In genomic region chr17:32596666-32597065, GRCh38 we compare ENCODE assay signal across 8 cellular contexts.
DNase-seq lines count a peak whose midpoint lies in the region; ATAC-seq lines count a peak whose summit lies in the region.

No MANE protein-coding gene starts in this region.

- DNase-seq in NCI-H2107 treated with DMSO at 0.1 percent for 48 hours (lab: John Stamatoyannopoulos, UW; ENCODE audit: unreplicated experiment) (peak; percentile 9), NCI-H2107 (lab: John Stamatoyannopoulos, UW) (no peak), GM23248 (peak; percentile 5), NCI-H524 (lab: John Stamatoyannopoulos, UW) (peak; percentile 95 to 98), myocyte (ENCODE audit: low read depth) (peak; percentile 91)
- DNase-seq in activated CD4-positive, CD25-positive, alpha-beta regulatory T cell (lab: John Stamatoyannopoulos, UW) = no peak

- H3K27me3 ChIP-seq in GM23248 (replicated peaks; ENCODE audit: insufficient read depth) = no peaks in the 10 kb centered on the region

- no peak overlapping the region for H3K9ac ChIP-seq in GM23248

- H3K79me2 ChIP-seq in GM23248 (ENCODE audit: insufficient read depth) = no peaks in the 10 kb centered on the region

- H3K9me3 ChIP-seq in GM23248 (ENCODE audit: low read depth) = no peaks in the 10 kb centered on the region

- H3K4me2 ChIP-seq in GM23248 (ENCODE audit: unreplicated experiment) = no peak overlapping the region

- H3K4me1 ChIP-seq in GM23248 (ENCODE audit: insufficient read depth) = no peaks in the 10 kb centered on the region

- H2AFZ ChIP-seq in GM23248 = no peak overlapping the region

- no peak overlapping the region for H3K4me3 ChIP-seq in GM23248

- H4K20me1 ChIP-seq in GM23248 (ENCODE audit: insufficient read depth) = no peaks in the 10 kb centered on the region

- in situ Hi-C loops in GM23248 (cut with MboI) = no loop called here

- H3K36me3 ChIP-seq in GM23248 (ENCODE audit: low read depth) = 0 out of 2 replicates have a peak, but pooled peaks cover 4% of the 10 kb centered on the region

- no peak overlapping the region for H3K27ac ChIP-seq in GM23248

- ATAC-seq in GM18511 (IDR thresholded peaks at IDR 0.05; ENCODE audit: unreplicated experiment) = no peak
- ATAC-seq in HG02678 (IDR thresholded peaks at IDR 0.05; ENCODE audit: unreplicated experiment) = no peak

- no peaks in the 10 kb centered on the region for H3K9me2 ChIP-seq in GM23248 (ENCODE audit: insufficient read depth)

- WGBS in GM23248 (ENCODE audit: low coverage in 1 of 2, low lambda C conversion rate in 2 of 2, missing lambda C conversion rate in 2 of 2), 2 experiments = 69 to 78% methylated on average over 2 of the region's 2 CpGs

- H3F3A ChIP-seq in GM23248 (ENCODE audit: insufficient read depth) = no peaks in the 10 kb centered on the region

Comparison
In these comparisons a context has a peak if more than half of its experiments do, and no peak if none do; other contexts are left out.
1. DNase-seq: peak in NCI-H2107 treated with DMSO at 0.1 percent for 48 hours (single experiment), GM23248 (single experiment), NCI-H524 (2 of 2) and myocyte (single experiment); none in NCI-H2107 (single experiment) and activated CD4-positive, CD25-positive, alpha-beta regulatory T cell (0 of 4).